16 cellular contexts compared by ENCODE assay signal in genomic region chr4:62431513-62431912, GRCh38.
DNase-seq lines count a peak whose midpoint lies in the region; ATAC-seq and TF ChIP-seq lines count a peak whose summit lies in the region.
"Had no signal": no experiment of that assay in that cellular context is flagged by ENCODE, and none has a peak within 500 bp of the region (broad histone marks: within the 10 kb centered on the region; RNA-seq: fewer than 3 reads in every experiment).

No MANE protein-coding gene starts in this region.

- H3K4me3 Mint-ChIP-seq in WTC11 (no peak overlapping the region), endothelial cell (ENCODE audit: unreplicated experiment) (no peak overlapping the region)
- no peak overlapping the region for H3K4me3 Mint-ChIP-seq in activated CD4-positive, alpha-beta T cell treated with anti-CD3 and anti-CD28 coated beads, Interleukin-2, amount 10 ng/mL, durations not matched to agents 7 days and 5 days
- H3K4me3 Mint-ChIP-seq: activated CD4-positive, alpha-beta memory T cell treated with anti-CD3 and anti-CD28 coated beads for 36 hours; HFFc6 had no signal

- DNase-seq in DMS53 treated with DMSO at 0.1 percent for 48 hours (lab: John Stamatoyannopoulos, UW; ENCODE audit: unreplicated experiment) (peak; percentile 0), WTC11 (ENCODE audit: low spot score) (no peak), suprapubic skin (ENCODE audit: low spot score in 2 of 2) (no peak), endothelial cell (ENCODE audit: low spot score) (no peak), prostate gland (ENCODE audit: low spot score) (no peak)
- no peak for DNase-seq in activated CD4-positive, alpha-beta T cell treated with anti-CD3 and anti-CD28 coated beads, Interleukin-2, amount 10 ng/mL, durations not matched to agents 7 days and 5 days
- DNase-seq: activated CD4-positive, alpha-beta memory T cell treated with anti-CD3 and anti-CD28 coated beads for 36 hours; amygdala; HFFc6; IMR-90; NCI-H526 treated with DMSO at 0.1 percent for 48 hours; pancreas had no signal

- no peaks in the 10 kb centered on the region for H3K27me3 Mint-ChIP-seq in WTC11 (ENCODE audit: low read depth)
- H3K27me3 Mint-ChIP-seq in endothelial cell (ENCODE audit: unreplicated experiment), result no peaks in the 10 kb centered on the region
- no peaks in the 10 kb centered on the region for H3K27me3 Mint-ChIP-seq in activated CD4-positive, alpha-beta T cell treated with anti-CD3 and anti-CD28 coated beads, Interleukin-2, amount 10 ng/mL, durations not matched to agents 7 days and 5 days
- H3K27me3 Mint-ChIP-seq: activated CD4-positive, alpha-beta memory T cell treated with anti-CD3 and anti-CD28 coated beads for 36 hours had no signal

- H3K9me3 Mint-ChIP-seq in WTC11 (peaks cover 31% of the 10 kb centered on the region), endothelial cell (ENCODE audit: unreplicated experiment) (no peaks in the 10 kb centered on the region)
- H3K9me3 Mint-ChIP-seq in activated CD4-positive, alpha-beta T cell treated with anti-CD3 and anti-CD28 coated beads, Interleukin-2, amount 10 ng/mL, durations not matched to agents 7 days and 5 days, result peaks cover 20% of the 10 kb centered on the region

- TF ChIP-seq POLR2A in suprapubic skin (IDR thresholded peaks at IDR 0.05) (no peak), prostate gland (IDR thresholded peaks at IDR 0.05) (no peak)

- intact Hi-C loops in prostate gland (cut with DNase I), result no loop called here

- no peak overlapping the region for H3K4me3 ChIP-seq in suprapubic skin
- no peak overlapping the region for H3K4me3 ChIP-seq in prostate gland
- H3K4me3 ChIP-seq: esophagus muscularis mucosa, pancreas had no signal

- H3K27me3 ChIP-seq in suprapubic skin (no peaks in the 10 kb centered on the region), prostate gland (replicated peaks; ENCODE audit: insufficient read depth) (no peaks in the 10 kb centered on the region)
- H3K27me3 ChIP-seq: esophagus muscularis mucosa, pancreas had no signal

- WGBS in suprapubic skin, result 68% methylated on average over 2 of the region's 2 CpGs
- 77% methylated on average over 2 of the region's 2 CpGs for WGBS in prostate gland

- no peak for TF ChIP-seq EP300 in suprapubic skin (IDR thresholded peaks at IDR 0.05)

- peak overlapping the region; percentile 41; the same call in 1 of the 2 replicates for H3K27ac Mint-ChIP-seq in WTC11
- H3K27ac Mint-ChIP-seq in endothelial cell (ENCODE audit: unreplicated experiment), result no peak overlapping the region
- no peak overlapping the region for H3K27ac Mint-ChIP-seq in activated CD4-positive, alpha-beta T cell treated with anti-CD3 and anti-CD28 coated beads, Interleukin-2, amount 10 ng/mL, durations not matched to agents 7 days and 5 days
- H3K27ac Mint-ChIP-seq: activated CD4-positive, alpha-beta memory T cell treated with anti-CD3 and anti-CD28 coated beads for 36 hours; HFFc6 had no signal

- CTCF ChIA-PET in WTC11 (lab: Charles Lee), result no interaction called here
- CTCF ChIA-PET in activated CD4-positive, alpha-beta T cell treated with anti-CD3 and anti-CD28 coated beads, Interleukin-2, amount 10 ng/mL, durations not matched to agents 7 days and 5 days (lab: Charles Lee), result interaction anchor here (1.0 kb wide), 1 partner anchor 1090 kb away, joined by 3 read pairs; no protein-coding TSS in a partner anchor

- peaks cover 13% of the 10 kb centered on the region for H3K36me3 Mint-ChIP-seq in WTC11
- H3K36me3 Mint-ChIP-seq in endothelial cell (ENCODE audit: low read depth, unreplicated experiment), result no peaks in the 10 kb centered on the region
- no peaks in the 10 kb centered on the region for H3K36me3 Mint-ChIP-seq in activated CD4-positive, alpha-beta T cell treated with anti-CD3 and anti-CD28 coated beads, Interleukin-2, amount 10 ng/mL, durations not matched to agents 7 days and 5 days (ENCODE audit: low read depth)
- H3K36me3 Mint-ChIP-seq: activated CD4-positive, alpha-beta memory T cell treated with anti-CD3 and anti-CD28 coated beads for 36 hours had no signal

- H3K36me3 ChIP-seq in suprapubic skin, result no peaks in the 10 kb centered on the region
- H3K36me3 ChIP-seq in prostate gland, result no peaks in the 10 kb centered on the region
- H3K36me3 ChIP-seq: esophagus muscularis mucosa, pancreas had no signal

- no peak for TF ChIP-seq CTCF in WTC11 (IDR thresholded peaks at IDR 0.05)
- no peak for TF ChIP-seq CTCF in suprapubic skin (IDR thresholded peaks at IDR 0.05)
- no peak for TF ChIP-seq CTCF in endothelial cell (IDR thresholded peaks at IDR 0.05; ENCODE audit: unreplicated experiment)
- TF ChIP-seq CTCF in prostate gland (IDR thresholded peaks at IDR 0.05), result no peak

- H3K27ac ChIP-seq in suprapubic skin (no peak overlapping the region), prostate gland (no peak overlapping the region)
- H3K27ac ChIP-seq: esophagus muscularis mucosa, pancreas had no signal

- H3K4me1 ChIP-seq in suprapubic skin (no peaks in the 10 kb centered on the region), prostate gland (replicated peaks) (no peaks in the 10 kb centered on the region)
- H3K4me1 ChIP-seq: esophagus muscularis mucosa, pancreas had no signal

- H3K4me1 Mint-ChIP-seq in WTC11 (peaks cover 17% of the 10 kb centered on the region), endothelial cell (ENCODE audit: unreplicated experiment) (no peaks in the 10 kb centered on the region)
- H3K4me1 Mint-ChIP-seq in activated CD4-positive, alpha-beta T cell treated with anti-CD3 and anti-CD28 coated beads, Interleukin-2, amount 10 ng/mL, durations not matched to agents 7 days and 5 days, result no peaks in the 10 kb centered on the region

- POLR2A ChIA-PET in WTC11 (lab: Charles Lee), result no interaction called here
- POLR2A ChIA-PET in activated CD4-positive, alpha-beta T cell treated with anti-CD3 and anti-CD28 coated beads, Interleukin-2, amount 10 ng/mL, durations not matched to agents 7 days and 5 days (lab: Charles Lee), result no interaction called here

- ATAC-seq in GM21717 (IDR thresholded peaks at IDR 0.05; ENCODE audit: unreplicated experiment), result peak; percentile 78
- peak; percentile 74 for ATAC-seq in HG03457 (IDR thresholded peaks at IDR 0.05; ENCODE audit: unreplicated experiment)
- 0 out of 2 replicates have a peak, but pooled peaks have one; percentile 34 for ATAC-seq in WTC11
- ATAC-seq: pancreas, Right ventricle myocardium inferior had no signal

- no peaks in the 10 kb centered on the region for H3K9me3 ChIP-seq in suprapubic skin
- no peaks in the 10 kb centered on the region for H3K9me3 ChIP-seq in prostate gland
- H3K9me3 ChIP-seq: pancreas had no signal

TF ChIP-seq in WTC11, 78 proteins besides CTCF, POLR2A, EP300 and RAD21 (continues in another document):
- TF ChIP-seq, protein P1, sequence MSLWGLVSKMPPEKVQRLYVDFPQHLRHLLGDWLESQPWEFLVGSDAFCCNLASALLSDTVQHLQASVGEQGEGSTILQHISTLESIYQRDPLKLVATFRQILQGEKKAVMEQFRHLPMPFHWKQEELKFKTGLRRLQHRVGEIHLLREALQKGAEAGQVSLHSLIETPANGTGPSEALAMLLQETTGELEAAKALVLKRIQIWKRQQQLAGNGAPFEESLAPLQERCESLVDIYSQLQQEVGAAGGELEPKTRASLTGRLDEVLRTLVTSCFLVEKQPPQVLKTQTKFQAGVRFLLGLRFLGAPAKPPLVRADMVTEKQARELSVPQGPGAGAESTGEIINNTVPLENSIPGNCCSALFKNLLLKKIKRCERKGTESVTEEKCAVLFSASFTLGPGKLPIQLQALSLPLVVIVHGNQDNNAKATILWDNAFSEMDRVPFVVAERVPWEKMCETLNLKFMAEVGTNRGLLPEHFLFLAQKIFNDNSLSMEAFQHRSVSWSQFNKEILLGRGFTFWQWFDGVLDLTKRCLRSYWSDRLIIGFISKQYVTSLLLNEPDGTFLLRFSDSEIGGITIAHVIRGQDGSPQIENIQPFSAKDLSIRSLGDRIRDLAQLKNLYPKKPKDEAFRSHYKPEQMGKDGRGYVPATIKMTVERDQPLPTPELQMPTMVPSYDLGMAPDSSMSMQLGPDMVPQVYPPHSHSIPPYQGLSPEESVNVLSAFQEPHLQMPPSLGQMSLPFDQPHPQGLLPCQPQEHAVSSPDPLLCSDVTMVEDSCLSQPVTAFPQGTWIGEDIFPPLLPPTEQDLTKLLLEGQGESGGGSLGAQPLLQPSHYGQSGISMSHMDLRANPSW (CRISPR knock-in tag; conservative IDR thresholded peaks at IDR 0.05; ENCODE audit: low read depth), result no peak
- TF ChIP-seq SMAD4 (CRISPR knock-in tag; IDR thresholded peaks at IDR 0.05), result no peak
- no peak for TF ChIP-seq ZNF396 (CRISPR knock-in tag; IDR thresholded peaks at IDR 0.05; ENCODE audit: borderline replicate concordance)
- TF ChIP-seq RORB (CRISPR knock-in tag; IDR thresholded peaks at IDR 0.05), result no peak
- TF ChIP-seq ZNF263 (CRISPR knock-in tag; IDR thresholded peaks at IDR 0.05; ENCODE audit: low read depth), result no peak
- TF ChIP-seq, protein P2, sequence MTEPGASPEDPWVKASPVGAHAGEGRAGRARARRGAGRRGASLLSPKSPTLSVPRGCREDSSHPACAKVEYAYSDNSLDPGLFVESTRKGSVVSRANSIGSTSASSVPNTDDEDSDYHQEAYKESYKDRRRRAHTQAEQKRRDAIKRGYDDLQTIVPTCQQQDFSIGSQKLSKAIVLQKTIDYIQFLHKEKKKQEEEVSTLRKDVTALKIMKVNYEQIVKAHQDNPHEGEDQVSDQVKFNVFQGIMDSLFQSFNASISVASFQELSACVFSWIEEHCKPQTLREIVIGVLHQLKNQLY (CRISPR knock-in tag; IDR thresholded peaks at IDR 0.05), result no peak
- TF ChIP-seq, protein P3, sequence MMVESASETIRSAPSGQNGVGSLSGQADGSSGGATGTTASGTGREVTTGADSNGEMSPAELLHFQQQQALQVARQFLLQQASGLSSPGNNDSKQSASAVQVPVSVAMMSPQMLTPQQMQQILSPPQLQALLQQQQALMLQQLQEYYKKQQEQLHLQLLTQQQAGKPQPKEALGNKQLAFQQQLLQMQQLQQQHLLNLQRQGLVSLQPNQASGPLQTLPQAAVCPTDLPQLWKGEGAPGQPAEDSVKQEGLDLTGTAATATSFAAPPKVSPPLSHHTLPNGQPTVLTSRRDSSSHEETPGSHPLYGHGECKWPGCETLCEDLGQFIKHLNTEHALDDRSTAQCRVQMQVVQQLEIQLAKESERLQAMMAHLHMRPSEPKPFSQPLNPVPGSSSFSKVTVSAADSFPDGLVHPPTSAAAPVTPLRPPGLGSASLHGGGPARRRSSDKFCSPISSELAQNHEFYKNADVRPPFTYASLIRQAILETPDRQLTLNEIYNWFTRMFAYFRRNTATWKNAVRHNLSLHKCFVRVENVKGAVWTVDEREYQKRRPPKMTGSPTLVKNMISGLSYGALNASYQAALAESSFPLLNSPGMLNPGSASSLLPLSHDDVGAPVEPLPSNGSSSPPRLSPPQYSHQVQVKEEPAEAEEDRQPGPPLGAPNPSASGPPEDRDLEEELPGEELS (CRISPR knock-in tag; IDR thresholded peaks at IDR 0.05), result no peak
